Comparison of ENCODE assay signal across 14 cellular contexts in the genomic region with DNA sequence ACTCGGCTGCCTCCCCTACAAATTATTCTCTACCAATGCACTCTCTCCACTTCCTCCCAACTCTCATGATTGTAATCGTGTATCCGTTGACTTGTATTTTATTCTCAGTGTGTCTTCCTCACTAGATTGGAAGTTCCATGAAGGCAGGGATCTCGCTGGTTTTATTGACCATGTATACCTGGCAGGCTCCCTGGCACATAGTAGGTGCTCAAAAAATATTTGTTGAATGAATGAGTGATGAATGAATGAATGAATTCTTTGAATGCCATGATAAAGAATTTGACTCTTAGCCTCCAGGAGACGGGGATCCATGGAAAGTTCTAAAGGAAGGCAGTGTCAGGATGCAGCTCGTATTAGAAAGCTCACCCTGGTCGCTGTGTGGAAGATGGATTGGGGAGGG. TPM values are rescaled to one million over a fixed set of nuclear protein-coding genes. Genes with fewer than 3 reads are reported as not detected.
DNase-seq lines count a peak whose midpoint lies in the region; ATAC-seq and TF ChIP-seq lines count a peak whose summit lies in the region.
"Had no signal": no experiment of that assay in that cellular context is flagged by ENCODE, and none has a peak within 500 bp of the region (broad histone marks: within the 10 kb centered on the region; RNA-seq: fewer than 3 reads in every experiment).

No MANE protein-coding gene starts in this region.

- no peak overlapping the region for H3K4me3 ChIP-seq in CD8-positive, alpha-beta T cell (ENCODE audit: low read depth, low read length)
- no peak overlapping the region for H3K4me3 ChIP-seq in psoas muscle
- H3K4me3 ChIP-seq: skin epidermis had no signal

- DNase-seq in CD8-positive, alpha-beta T cell, result no peak
- no peak for DNase-seq in glutamatergic neuron
- DNase-seq in psoas muscle, result no peak
- DNase-seq in activated T-cell treated with anti-CD3 and anti-CD28 coated beads, Interleukin-2, amount 50 U/mL, for 24 hours, result no peak
- DNase-seq in NCI-H1417 treated with DMSO at 0.1 percent for 48 hours (lab: John Stamatoyannopoulos, UW), result no peak
- DNase-seq: activated gamma-delta T cell treated with Interleukin-2 at 50 U/mL for 16 hours; effector CD4-positive, alpha-beta T cell; NCI-H2171; T-helper 2 cell had no signal

- no peak overlapping the region for H3K27ac ChIP-seq in CD8-positive, alpha-beta T cell (ENCODE audit: low read depth, low read length)
- H3K27ac ChIP-seq in angular gyrus (ENCODE audit: low read depth, low read length), result peak overlapping the region; percentile 93
- H3K27ac ChIP-seq in psoas muscle, result peak overlapping the region; percentile 81

- intact Hi-C loops in CD8-positive, alpha-beta T cell (cut with DNase I, micrococcal nuclease), result no loop called here
- intact Hi-C loops in psoas muscle (cut with DNase I), result no loop called here

- peaks cover 52% of the 10 kb centered on the region for H3K4me1 Mint-ChIP-seq in CD8-positive, alpha-beta T cell (ENCODE audit: low read depth)
- H3K4me1 Mint-ChIP-seq in glutamatergic neuron (ENCODE audit: low read depth, unreplicated experiment), result peaks cover 42% of the 10 kb centered on the region
- peaks cover 50% of the 10 kb centered on the region for H3K4me1 Mint-ChIP-seq in activated T-cell treated with anti-CD3 and anti-CD28 coated beads, Interleukin-2, amount 50 U/mL, for 24 hours (ENCODE audit: low read depth)

- H3K4me3 Mint-ChIP-seq in CD8-positive, alpha-beta T cell, result no peak overlapping the region
- H3K4me3 Mint-ChIP-seq in glutamatergic neuron (ENCODE audit: unreplicated experiment), result peak overlapping the region; percentile 60
- H3K4me3 Mint-ChIP-seq in activated T-cell treated with anti-CD3 and anti-CD28 coated beads, Interleukin-2, amount 50 U/mL, for 24 hours, result no peak overlapping the region

- WGBS in psoas muscle, 3 donors, result 78 to 93% (median 84%) methylated on average over 7 of the region's 7 CpGs

- H3K27me3 Mint-ChIP-seq in CD8-positive, alpha-beta T cell (ENCODE audit: low read depth), result no peaks in the 10 kb centered on the region
- peaks cover 13% of the 10 kb centered on the region for H3K27me3 Mint-ChIP-seq in glutamatergic neuron (ENCODE audit: unreplicated experiment)
- H3K27me3 Mint-ChIP-seq in activated T-cell treated with anti-CD3 and anti-CD28 coated beads, Interleukin-2, amount 50 U/mL, for 24 hours, result no peaks in the 10 kb centered on the region

- no peak for ATAC-seq in CD8-positive, alpha-beta T cell
- ATAC-seq in psoas muscle (no peak), GM19463 (IDR thresholded peaks at IDR 0.05; ENCODE audit: unreplicated experiment) (no peak), GM19452 (IDR thresholded peaks at IDR 0.05; ENCODE audit: unreplicated experiment) (no peak)

- H3K9me3 Mint-ChIP-seq in CD8-positive, alpha-beta T cell, result no peaks in the 10 kb centered on the region
- peaks cover 18% of the 10 kb centered on the region for H3K9me3 Mint-ChIP-seq in glutamatergic neuron (ENCODE audit: unreplicated experiment)
- H3K9me3 Mint-ChIP-seq in activated T-cell treated with anti-CD3 and anti-CD28 coated beads, Interleukin-2, amount 50 U/mL, for 24 hours, result no peaks in the 10 kb centered on the region

- no peak for TF ChIP-seq CTCF in CD8-positive, alpha-beta T cell (IDR thresholded peaks at IDR 0.05)
- no peak for TF ChIP-seq CTCF in glutamatergic neuron (IDR thresholded peaks at IDR 0.05; ENCODE audit: partially characterized antibody, unreplicated experiment)
- TF ChIP-seq CTCF in psoas muscle (IDR thresholded peaks at IDR 0.05), result no peak

- H3K27me3 ChIP-seq in CD8-positive, alpha-beta T cell (ENCODE audit: insufficient read depth, low read length), result no peaks in the 10 kb centered on the region
- no peaks in the 10 kb centered on the region for H3K27me3 ChIP-seq in psoas muscle (ENCODE audit: insufficient read depth in 3 of 3, low read length in 2 of 3)
- H3K27me3 ChIP-seq: foreskin keratinocyte had no signal

- CTCF ChIA-PET in CD8-positive, alpha-beta T cell (lab: Charles Lee), result interaction anchor here (0.5 to 1.0 kb wide), 2 partner anchors 38 kb away, joined by 3 read pairs; no protein-coding TSS in a partner anchor

- POLR2A ChIA-PET in CD8-positive, alpha-beta T cell (lab: Charles Lee), result no interaction called here

- H3K4me1 ChIP-seq in CD8-positive, alpha-beta T cell (ENCODE audit: insufficient read depth, low read length), result peaks cover 40% of the 10 kb centered on the region
- peaks cover 65% of the 10 kb centered on the region for H3K4me1 ChIP-seq in psoas muscle

- H3K9me3 ChIP-seq in CD8-positive, alpha-beta T cell (ENCODE audit: low read length), result no peaks in the 10 kb centered on the region
- H3K9me3 ChIP-seq in psoas muscle, result no peaks in the 10 kb centered on the region

- H3K36me3 ChIP-seq in CD8-positive, alpha-beta T cell (ENCODE audit: insufficient read depth, low read length), result no peaks in the 10 kb centered on the region
- H3K36me3 ChIP-seq in psoas muscle (ENCODE audit: insufficient read depth in 1 of 2, low read depth in 1 of 2), result no peaks in the 10 kb centered on the region

- peak overlapping the region; percentile 74 for H3K27ac Mint-ChIP-seq in CD8-positive, alpha-beta T cell
- H3K27ac Mint-ChIP-seq in glutamatergic neuron (ENCODE audit: unreplicated experiment), result peak overlapping the region; percentile 45
- H3K27ac Mint-ChIP-seq in activated T-cell treated with anti-CD3 and anti-CD28 coated beads, Interleukin-2, amount 50 U/mL, for 24 hours, result no peak overlapping the region

- peaks cover 7% of the 10 kb centered on the region for H3K36me3 Mint-ChIP-seq in CD8-positive, alpha-beta T cell
- no peaks in the 10 kb centered on the region for H3K36me3 Mint-ChIP-seq in glutamatergic neuron (ENCODE audit: unreplicated experiment)
- H3K36me3 Mint-ChIP-seq in activated T-cell treated with anti-CD3 and anti-CD28 coated beads, Interleukin-2, amount 50 U/mL, for 24 hours (ENCODE audit: low read depth), result peaks cover 7% of the 10 kb centered on the region

RNA-seq across cellular contexts. Expression of a gene that starts 28.8 kb away (rescaled TPM):
- 10 to 100 TPM; 91.6 to 95.0 TPM for total RNA-seq in CD8-positive, alpha-beta T cell
- 47.0 TPM for total RNA-seq in glutamatergic neuron (ENCODE audit: unreplicated experiment)
- 10 to 100 TPM; 29.4 to 40.6 (median 35.9) TPM for total RNA-seq in psoas muscle
- 10 to 100 TPM in 2 of 3 donors, 1 to 10 TPM in 1; 7.9 to 14.2 (median 11.3) TPM for polyA plus RNA-seq in psoas muscle
